Comparison of ENCODE assay signal across 9 cellular contexts in the genomic region with DNA sequence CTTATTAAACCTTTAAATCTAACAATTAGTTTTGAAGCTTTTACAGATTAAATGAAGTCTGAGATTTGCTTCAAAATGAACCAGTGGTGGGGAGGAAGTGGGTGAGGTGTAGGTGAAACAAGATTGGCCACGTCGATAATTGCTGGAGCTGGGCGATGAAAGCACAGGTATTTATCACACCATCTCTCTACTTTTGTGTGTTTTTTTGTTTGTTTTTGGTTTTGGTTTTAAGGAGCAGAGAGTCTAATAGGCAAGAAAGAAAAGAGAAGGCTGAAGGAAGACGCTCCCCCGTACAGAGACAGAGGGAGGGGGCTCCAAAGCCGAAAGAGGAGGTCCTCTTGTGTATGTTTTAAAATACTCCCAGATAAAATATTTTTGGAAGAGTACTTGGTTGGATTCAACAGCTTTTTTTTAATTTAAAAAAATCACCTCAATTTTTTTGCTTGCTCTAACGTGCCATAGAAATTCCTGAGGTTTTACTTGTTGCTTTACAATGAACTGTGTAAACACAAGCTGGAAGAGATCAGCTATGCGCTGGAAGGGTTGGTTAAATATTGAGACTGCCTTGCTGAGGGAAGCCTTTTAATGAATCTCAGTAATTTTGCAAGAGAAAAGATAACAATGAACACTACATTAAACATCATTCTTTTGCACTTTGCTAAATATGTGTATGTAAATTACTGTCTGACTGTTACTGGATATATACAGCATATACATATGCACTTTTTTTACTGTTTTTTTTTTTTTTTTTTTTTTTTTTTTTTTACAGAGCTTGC. TPM values are rescaled to one million over a fixed set of nuclear protein-coding genes. Genes with fewer than 3 reads are reported as not detected.
DNase-seq lines count a peak whose midpoint lies in the region; ATAC-seq and TF ChIP-seq lines count a peak whose summit lies in the region.
"Had no signal": no experiment of that assay in that cellular context is flagged by ENCODE, and none has a peak within 500 bp of the region (broad histone marks: within the 10 kb centered on the region; RNA-seq: fewer than 3 reads in every experiment).

No MANE protein-coding gene starts in this region.

- no peak for TF ChIP-seq CTCF in astrocyte of the spinal cord (IDR thresholded peaks at IDR 0.05; ENCODE audit: low read depth, low read length)

- peak overlapping the region in 1 of 2 donors; percentile 19 for H3K27ac Mint-ChIP-seq in natural killer cell treated with Interleukin-12 subunit alpha and Interleukin-12 subunit beta and Interleukin-15 and Interleukin-18, amount 100 ng/mL, for 72 hours

- H3K4me3 Mint-ChIP-seq in natural killer cell treated with Interleukin-12 subunit alpha and Interleukin-12 subunit beta and Interleukin-15 and Interleukin-18, amount 100 ng/mL, for 72 hours, result peak overlapping the region; percentile 55

- no peaks in the 10 kb centered on the region for H3K36me3 Mint-ChIP-seq in natural killer cell treated with Interleukin-12 subunit alpha and Interleukin-12 subunit beta and Interleukin-15 and Interleukin-18, amount 100 ng/mL, for 72 hours

- H3K9me3 Mint-ChIP-seq in natural killer cell treated with Interleukin-12 subunit alpha and Interleukin-12 subunit beta and Interleukin-15 and Interleukin-18, amount 100 ng/mL, for 72 hours, result no peaks in the 10 kb centered on the region

- ATAC-seq in natural killer cell treated with Interleukin-12 subunit alpha and Interleukin-12 subunit beta and Interleukin-15 and Interleukin-18, amount 100 ng/mL, for 72 hours, result peak in 1 of 2 donors; percentile 49
- ATAC-seq in GM19463 (IDR thresholded peaks at IDR 0.05; ENCODE audit: unreplicated experiment) (no peak), GM19328 (IDR thresholded peaks at IDR 0.05; ENCODE audit: unreplicated experiment) (no peak), GM21360 (IDR thresholded peaks at IDR 0.05; ENCODE audit: unreplicated experiment) (no peak), HG03025 (IDR thresholded peaks at IDR 0.05; ENCODE audit: low FRiP score, unreplicated experiment) (no peak)

- in situ Hi-C loops in astrocyte of the spinal cord (cut with HindIII; ENCODE audit: low sequenced_read_pairs), result no loop called here

- H3K4me3 ChIP-seq in astrocyte of the spinal cord (ENCODE audit: low read depth, low read length), result no peak overlapping the region
- H3K4me3 ChIP-seq: tibial artery had no signal

- H3K4me1 Mint-ChIP-seq in natural killer cell treated with Interleukin-12 subunit alpha and Interleukin-12 subunit beta and Interleukin-15 and Interleukin-18, amount 100 ng/mL, for 72 hours (ENCODE audit: low read depth in 2 of 2), result peaks cover 3 to 23% of the 10 kb centered on the region in 2 donors

- DNase-seq in EH (ENCODE audit: low read depth) (peak; percentile 88), NCI-H2107 (lab: John Stamatoyannopoulos, UW) (peak; percentile 27), astrocyte of the spinal cord (ENCODE audit: low read depth, low spot score) (peak; percentile 75)
- no peak for DNase-seq in natural killer cell treated with Interleukin-12 subunit alpha and Interleukin-12 subunit beta and Interleukin-15 and Interleukin-18, amount 100 ng/mL, for 72 hours (ENCODE audit: low spot score)
- DNase-seq: tibial artery had no signal

- peaks cover 6 to 16% of the 10 kb centered on the region in 2 donors for H3K27me3 Mint-ChIP-seq in natural killer cell treated with Interleukin-12 subunit alpha and Interleukin-12 subunit beta and Interleukin-15 and Interleukin-18, amount 100 ng/mL, for 72 hours

RNA-seq across cellular contexts. Expression of a gene that starts 6.7 kb away (rescaled TPM):
- 100 to 1,000 TPM in 1 of 2 donors, 10 to 100 TPM in 1; 88.2 to 119 TPM for total RNA-seq in natural killer cell treated with Interleukin-12 subunit alpha and Interleukin-12 subunit beta and Interleukin-15 and Interleukin-18, amount 100 ng/mL, for 72 hours
